9 cellular contexts compared by ENCODE assay signal in the genomic region with DNA sequence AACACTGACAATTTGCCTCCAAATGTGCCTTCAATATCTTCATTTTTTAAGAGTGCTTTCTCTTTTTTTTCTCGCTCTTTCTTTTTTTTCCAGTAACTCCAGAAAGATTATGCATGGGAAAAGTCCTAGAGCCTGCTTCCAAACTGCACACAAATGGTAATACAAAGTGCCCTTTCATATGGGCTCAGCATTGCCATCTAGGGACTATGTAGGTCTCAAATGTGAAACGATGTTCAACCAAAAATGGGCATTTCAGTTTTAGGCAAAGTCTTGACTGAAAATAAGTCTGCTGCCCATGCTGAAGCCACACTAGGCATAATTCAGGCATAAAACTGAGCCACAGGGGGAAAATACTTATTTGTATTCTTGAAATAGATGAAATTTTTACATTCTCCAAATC.
A peak's percentile ranks its signal among the peaks of the same experiment; 100 is the strongest.
DNase-seq lines count a peak whose midpoint lies in the region; ATAC-seq and TF ChIP-seq lines count a peak whose summit lies in the region.
"Had no signal": no experiment of that assay in that cellular context is flagged by ENCODE, and none has a peak within 500 bp of the region (broad histone marks: within the 10 kb centered on the region; RNA-seq: fewer than 3 reads in every experiment).

No MANE protein-coding gene starts in this region.

- peak overlapping the region; percentile 38; the same call in 1 of the 2 replicates for H2AFZ ChIP-seq in PC-3 (ENCODE audit: low read length)

- DNase-seq in DMS53 (lab: John Stamatoyannopoulos, UW) (peak; percentile 23), DMS53 treated with DMSO at 0.1 percent for 48 hours (lab: John Stamatoyannopoulos, UW; ENCODE audit: unreplicated experiment) (no peak), PC-3 (peak; percentile 47), fibroblast of peridontal ligament (ENCODE audit: extremely low read depth) (peak; percentile 80), RPMI8226 (no peak), GF-D8 (lab: John Stamatoyannopoulos, UW) (no peak)

- no TSS peak for BruUV-seq in PC-3 (replicated peaks; lab: Mats Ljungman, UMichigan)

- no peaks in the 10 kb centered on the region for H3K79me2 ChIP-seq in PC-3 (ENCODE audit: low read length)

- H3K9me2 ChIP-seq in PC-3 (replicated peaks; ENCODE audit: low read length), result no peaks in the 10 kb centered on the region

- H3K27ac ChIP-seq in PC-3 (ENCODE audit: low read length), result no peak overlapping the region
- H3K27ac ChIP-seq in stomach smooth muscle (ENCODE audit: low read length), result peak overlapping the region; percentile 18
- H3K27ac ChIP-seq: BLaER1 treated with 17β-estradiol and CSF1 and Interleukin-3, amounts not matched to agents 10 nM and 100 nM had no signal

- intact Hi-C loops in PC-3 (cut with micrococcal nuclease), result loop anchor here (5.0 kb wide), 2 partner anchors 62 to 182 kb away; no protein-coding TSS in a partner anchor

- no peaks in the 10 kb centered on the region for H3K27me3 ChIP-seq in PC-3 (ENCODE audit: low read length)
- no peaks in the 10 kb centered on the region for H3K27me3 ChIP-seq in stomach smooth muscle (ENCODE audit: control insufficient read depth in 1 of 2, insufficient read depth in 2 of 2, low read length in 2 of 2)
- H3K27me3 ChIP-seq: BLaER1 treated with 17β-estradiol and CSF1 and Interleukin-3, amounts not matched to agents 10 nM and 100 nM had no signal

- H3K9ac ChIP-seq in PC-3 (ENCODE audit: low read length), result no peak overlapping the region
- peak overlapping the region in 1 of 2 donors; percentile 16 for H3K9ac ChIP-seq in stomach smooth muscle (ENCODE audit: low read length in 2 of 2)
- H3K9ac ChIP-seq: BLaER1 treated with 17β-estradiol and CSF1 and Interleukin-3, amounts not matched to agents 10 nM and 100 nM had no signal

- ATAC-seq in PC-3 (peak; percentile 68), GM19452 (IDR thresholded peaks at IDR 0.05; ENCODE audit: unreplicated experiment) (no peak)

- CTCF ChIA-PET in PC-3 (lab: Charles Lee), result no interaction called here

- TF ChIP-seq CTCF in PC-3 (conservative IDR thresholded peaks at IDR 0.05; ENCODE audit: low read depth, low read length), result peak; percentile 54

- POLR2A ChIA-PET in PC-3 (lab: Charles Lee; ENCODE audit: unreplicated experiment), result no interaction called here

- H3K4me2 ChIP-seq in PC-3 (ENCODE audit: low read length), result peak overlapping the region; percentile 9; the same call in 1 of the 2 replicates
- H3K4me2 ChIP-seq: BLaER1 treated with 17β-estradiol and CSF1 and Interleukin-3, amounts not matched to agents 10 nM and 100 nM had no signal

- H3K4me1 ChIP-seq in PC-3 (ENCODE audit: insufficient read depth, low read length) (peaks cover 7% of the 10 kb centered on the region; the same call in 1 of the 2 replicates), stomach smooth muscle (ENCODE audit: control insufficient read depth, insufficient read depth, low read length) (peaks cover 41% of the 10 kb centered on the region)

- no peaks in the 10 kb centered on the region for H3K9me3 ChIP-seq in PC-3 (ENCODE audit: low read length)
- no peaks in the 10 kb centered on the region for H3K9me3 ChIP-seq in stomach smooth muscle (ENCODE audit: control insufficient read depth in 2 of 2, low read length in 2 of 2)
- H3K9me3 ChIP-seq: BLaER1 treated with 17β-estradiol and CSF1 and Interleukin-3, amounts not matched to agents 10 nM and 100 nM had no signal

- H3K36me3 ChIP-seq in PC-3 (ENCODE audit: low read depth, low read length), result no peaks in the 10 kb centered on the region
- H3K36me3 ChIP-seq in stomach smooth muscle (ENCODE audit: control insufficient read depth in 2 of 2, insufficient read depth in 2 of 2, low read length in 2 of 2), result no peaks in the 10 kb centered on the region
- H3K36me3 ChIP-seq: BLaER1 treated with 17β-estradiol and CSF1 and Interleukin-3, amounts not matched to agents 10 nM and 100 nM had no signal

- H4K20me1 ChIP-seq in PC-3 (ENCODE audit: low read length), result no peaks in the 10 kb centered on the region
- H4K20me1 ChIP-seq: BLaER1 treated with 17β-estradiol and CSF1 and Interleukin-3, amounts not matched to agents 10 nM and 100 nM had no signal

- H3K4me3 ChIP-seq in PC-3 (ENCODE audit: low read length) (no peak overlapping the region), stomach smooth muscle (ENCODE audit: low read length in 2 of 2) (peak overlapping the region in 1 of 2 donors; percentile 36)
- H3K4me3 ChIP-seq: BLaER1 treated with 17β-estradiol and CSF1 and Interleukin-3, amounts not matched to agents 10 nM and 100 nM had no signal

- no peaks in the 10 kb centered on the region for H3F3A ChIP-seq in PC-3 (ENCODE audit: low read length, unreplicated experiment)

Comparison
In these comparisons a context has a peak if more than half of its experiments do, and no peak if none do; other contexts are left out.
1. DNase-seq: peak in DMS53 (single experiment), PC-3 (single experiment) and fibroblast of peridontal ligament (single experiment); none in DMS53 treated with DMSO at 0.1 percent for 48 hours (single experiment), RPMI8226 (single experiment) and GF-D8 (single experiment).